1 cellular context compared by ENCODE assay signal in genomic region chr14:68728342-68729106, GRCh38.
TF ChIP-seq lines count a peak whose summit lies in the region.

No MANE protein-coding gene starts in this region.

TF ChIP-seq in HepG2, 621 proteins besides CTCF, POLR2A, EP300 and RAD21 (continued from another document and continues in another):
- TF ChIP-seq POGK (CRISPR knock-in tag; conservative IDR thresholded peaks at IDR 0.05) (no peak), ZNF569 (CRISPR knock-in tag; IDR thresholded peaks at IDR 0.05; ENCODE audit: borderline replicate concordance) (no peak), GMEB2 (CRISPR knock-in tag; IDR thresholded peaks at IDR 0.05; ENCODE audit: low read depth) (no peak), FIP1L1 (IDR thresholded peaks at IDR 0.05; ENCODE audit: borderline replicate concordance, insufficient read depth, low read depth, low read length) (no peak), POLR2AphosphoS2 (IDR thresholded peaks at IDR 0.05; ENCODE audit: low read depth, low read length) (no peak), SALL1 (CRISPR knock-in tag; IDR thresholded peaks at IDR 0.05) (peak; percentile 64), ZNF20 (CRISPR knock-in tag; IDR thresholded peaks at IDR 0.05) (no peak), CEBPB (IDR thresholded peaks at IDR 0.05; ENCODE audit: borderline replicate concordance, low read depth, low read length) (peak; percentile 69; the same call in 1 of the 2 replicates), U2AF1 (optimal IDR thresholded peaks at IDR 0.05; ENCODE audit: low read depth, low read length) (no peak), ZNF616 (CRISPR knock-in tag; IDR thresholded peaks at IDR 0.05; ENCODE audit: low read depth) (no peak), BRF2 (CRISPR knock-in tag; IDR thresholded peaks at IDR 0.05) (no peak), RXRB (CRISPR knock-in tag; IDR thresholded peaks at IDR 0.05; ENCODE audit: borderline replicate concordance) (peak; percentile 81; the same call in 1 of the 2 replicates), ZBTB10 (CRISPR knock-in tag; IDR thresholded peaks at IDR 0.05; ENCODE audit: borderline replicate concordance) (no peak), ZNF512B (CRISPR knock-in tag; IDR thresholded peaks at IDR 0.05; ENCODE audit: borderline replicate concordance) (no peak), NCOA1 (CRISPR knock-in tag; IDR thresholded peaks at IDR 0.05) (no peak), SMAD9 (CRISPR knock-in tag; IDR thresholded peaks at IDR 0.05) (no peak), ONECUT2 (CRISPR knock-in tag; IDR thresholded peaks at IDR 0.05) (no peak), ZNF432 (CRISPR knock-in tag; IDR thresholded peaks at IDR 0.05; ENCODE audit: borderline replicate concordance) (no peak), ARID3A (IDR thresholded peaks at IDR 0.05; ENCODE audit: low read depth, low read length) (peak; percentile 49; the same call in 1 of the 2 replicates), ZNF235 (CRISPR knock-in tag; IDR thresholded peaks at IDR 0.05; ENCODE audit: borderline replicate concordance) (no peak), ZNF878 (CRISPR knock-in tag; IDR thresholded peaks at IDR 0.05) (no peak), SUZ12 (IDR thresholded peaks at IDR 0.05; ENCODE audit: low read depth, low read length) (no peak), CEBPG (CRISPR knock-in tag; IDR thresholded peaks at IDR 0.05) (peak; percentile 80), ZNF792 (CRISPR knock-in tag; IDR thresholded peaks at IDR 0.05) (no peak), HNF1A (IDR thresholded peaks at IDR 0.05; ENCODE audit: low read depth) (0 out of 2 replicates have a peak, but pooled peaks have one; percentile 27), HNF1A (CRISPR knock-in tag; IDR thresholded peaks at IDR 0.05; ENCODE audit: borderline replicate concordance) (peak; percentile 45; the same call in 1 of the 2 replicates), HMG20B (CRISPR knock-in tag; conservative IDR thresholded peaks at IDR 0.05) (0 out of 2 replicates have a peak, but pooled peaks have one; percentile 28), RBFOX2 (IDR thresholded peaks at IDR 0.05; ENCODE audit: low read depth, low read length) (no peak), HDAC1 (CRISPR knock-in tag; IDR thresholded peaks at IDR 0.05) (peak; percentile 61), HIVEP1 (CRISPR knock-in tag; IDR thresholded peaks at IDR 0.05) (no peak), KDM1A (CRISPR knock-in tag; IDR thresholded peaks at IDR 0.05) (peak; percentile 61; the same call in 1 of the 2 replicates), ELK4 (CRISPR knock-in tag; IDR thresholded peaks at IDR 0.05; ENCODE audit: borderline replicate concordance) (no peak), RFX3 (CRISPR knock-in tag; IDR thresholded peaks at IDR 0.05) (no peak), ETV6 (CRISPR knock-in tag; conservative IDR thresholded peaks at IDR 0.05) (no peak), SRY (CRISPR knock-in tag; IDR thresholded peaks at IDR 0.05) (no peak), FOSL1 (CRISPR knock-in tag; IDR thresholded peaks at IDR 0.05; ENCODE audit: borderline replicate concordance) (no peak), HOXA3 (CRISPR knock-in tag; IDR thresholded peaks at IDR 0.05) (peak; percentile 24; the same call in 1 of the 2 replicates), ZBTB25 (CRISPR knock-in tag; IDR thresholded peaks at IDR 0.05) (peak; percentile 38; the same call in 1 of the 2 replicates)
